In genomic region chr3:129545951-129546350, GRCh38 we compare ENCODE assay signal across 10 cellular contexts. TPM values are rescaled to one million over a fixed set of nuclear protein-coding genes. Genes with fewer than 3 reads are reported as not detected.
"Had no signal": no experiment of that assay in that cellular context is flagged by ENCODE, and none has a peak within 500 bp of the region (broad histone marks: within the 10 kb centered on the region; RNA-seq: fewer than 3 reads in every experiment).

No MANE protein-coding gene starts in this region.

RNA-seq across cellular contexts. Expression of gene H1-8, which starts 3.0 kb away (rescaled TPM):
- total RNA-seq: OCI-LY7, PC-3, PC-9, Peyer's patch, Right ventricle myocardium superior, RPMI7951, SJCRH30, SJSA1, SK-MEL-5, T-cell had no signal

RNA-seq across cellular contexts. Expression of gene RHO, which starts 17.5 kb away (rescaled TPM):
- total RNA-seq: OCI-LY7, PC-3, PC-9, Peyer's patch, Right ventricle myocardium superior, RPMI7951, SJCRH30, SJSA1, SK-MEL-5 had no signal
